In genomic region chr11:125408281-125408680, GRCh38 we compare ENCODE assay signal across 20 cellular contexts.
DNase-seq lines count a peak whose midpoint lies in the region; ATAC-seq and TF ChIP-seq lines count a peak whose summit lies in the region.
"Had no signal": no experiment of that assay in that cellular context is flagged by ENCODE, and none has a peak within 500 bp of the region (broad histone marks: within the 10 kb centered on the region; RNA-seq: fewer than 3 reads in every experiment).

No MANE protein-coding gene starts in this region.

- no peak overlapping the region for H3K27ac Mint-ChIP-seq in CD14-positive monocyte

- H3K23ac ChIP-seq in mesenchymal stem cell (ENCODE audit: low read length in 2 of 2) = no peak overlapping the region

- no peaks in the 10 kb centered on the region for H3K36me3 Mint-ChIP-seq in CD14-positive monocyte

- peaks cover 3% of the 10 kb centered on the region for H3K27me3 ChIP-seq in left ventricle myocardium inferior (ENCODE audit: low read depth)
- peaks cover 0 to 82% of the 10 kb centered on the region in 2 experiments for H3K27me3 ChIP-seq in mesenchymal stem cell (ENCODE audit: control insufficient read depth in 1 of 2, insufficient read depth in 1 of 2, low read length in 2 of 2)

- H3K9me3 Mint-ChIP-seq in CD14-positive monocyte = peaks cover 0 to 3% (median 0%) of the 10 kb centered on the region in 7 donors

- no peak overlapping the region for H2AFZ ChIP-seq in mesenchymal stem cell (ENCODE audit: low read depth, low read length)
- H2AFZ ChIP-seq: PC-9 had no signal

- H3K4me2 ChIP-seq in mesenchymal stem cell (ENCODE audit: low read length, poor library complexity, severe bottlenecking) = no peak overlapping the region
- H3K4me2 ChIP-seq: A549, KMS-11, PC-9 had no signal

- TF ChIP-seq CTCF in left ventricle myocardium inferior (IDR thresholded peaks at IDR 0.05; ENCODE audit: borderline replicate concordance) (no peak), CD14-positive monocyte (IDR thresholded peaks at IDR 0.05) (no peak)

- no peak overlapping the region for H2AK5ac ChIP-seq in mesenchymal stem cell (ENCODE audit: low read length, severe bottlenecking)

- no peak overlapping the region for H2BK15ac ChIP-seq in mesenchymal stem cell (ENCODE audit: low read depth, poor library complexity, severe bottlenecking)

- peaks cover 1% of the 10 kb centered on the region for H3K79me1 ChIP-seq in mesenchymal stem cell (replicated peaks; ENCODE audit: low read length, poor library complexity, severe bottlenecking)

- 93% methylated on average over 13 of the region's 13 CpGs for WGBS in mesenchymal stem cell

- H3K27ac ChIP-seq in left ventricle myocardium inferior (replicated peaks) (peak overlapping the region; percentile 41), mesenchymal stem cell (ENCODE audit: low read length, poor library complexity, severe bottlenecking) (no peak overlapping the region)
- H3K27ac ChIP-seq: A549, C4-2B, KMS-11, PC-9 had no signal

- H3K9me3 ChIP-seq in left ventricle myocardium inferior (replicated peaks) (no peaks in the 10 kb centered on the region), mesenchymal stem cell (ENCODE audit: control insufficient read depth, low read length) (no peaks in the 10 kb centered on the region)
- H3K9me3 ChIP-seq: A549 had no signal

- H4K91ac ChIP-seq in mesenchymal stem cell (ENCODE audit: low read length) = no peak overlapping the region

- no peak overlapping the region for H4K8ac ChIP-seq in mesenchymal stem cell (ENCODE audit: low read length)

- H3K4me3 ChIP-seq in left ventricle myocardium inferior (no peak overlapping the region), mesenchymal stem cell (ENCODE audit: insufficient read depth in 1 of 2, low read depth in 1 of 2, low read length in 2 of 2) (no peak overlapping the region)
- H3K4me3 ChIP-seq: A549, PC-9 had no signal

- no peaks in the 10 kb centered on the region for H3K36me3 ChIP-seq in left ventricle myocardium inferior
- peaks cover 0 to 82% of the 10 kb centered on the region in 2 experiments for H3K36me3 ChIP-seq in mesenchymal stem cell (ENCODE audit: control insufficient read depth in 1 of 2, insufficient read depth in 2 of 2, low read depth in 1 of 2, low read length in 2 of 2)

- intact Hi-C loops in Right ventricle myocardium inferior (cut with DNase I) (loop anchor here (1.0 to 10.0 kb wide), 3 partner anchors 17 to 453 kb away; partner anchors contain the start of gene CCDC15), cardiac septum (cut with DNase I) (loop anchor here (5.0 kb wide), 2 partner anchors 61 to 316 kb away; no protein-coding TSS in a partner anchor), left ventricle myocardium inferior (cut with micrococcal nuclease) (no loop called here), posterior cingulate gyrus (cut with DNase I) (loop anchor here (5.0 kb wide), 1 partner anchor 316 kb away; no protein-coding TSS in a partner anchor), CD14-positive monocyte (cut with micrococcal nuclease) (no loop called here)

- DNase-seq in Right ventricle myocardium inferior (ENCODE audit: missing footprints) (no peak), cardiac septum (ENCODE audit: low spot score) (no peak), left ventricle myocardium inferior (peak; percentile 46), posterior cingulate gyrus (peak in 8 of 10 donors; percentile 42 to 94 (median 54)), mesenchymal stem cell (no peak), NCI-H1105 treated with DMSO at 0.1 percent for 48 hours (lab: John Stamatoyannopoulos, UW) (no peak), CD14-positive monocyte (ENCODE audit: low spot score) (no peak)
- DNase-seq: COR-L47, DMS153, EL, NCI-H1436, NCI-H2081 treated with DMSO at 0.1 percent for 48 hours, NCI-H2227 treated with DMSO at 0.1 percent for 48 hours, NCI-H526, PC-9 had no signal

- H3K14ac ChIP-seq in mesenchymal stem cell (ENCODE audit: low read length in 2 of 2) = no peak overlapping the region

- H3K9ac ChIP-seq in mesenchymal stem cell (ENCODE audit: low read length) = no peak overlapping the region
- H3K9ac ChIP-seq: KMS-11 had no signal

- peaks cover 6% of the 10 kb centered on the region for H3K4me1 Mint-ChIP-seq in CD14-positive monocyte

- peaks cover 20% of the 10 kb centered on the region for H3K4me1 ChIP-seq in left ventricle myocardium inferior
- peaks cover 11% of the 10 kb centered on the region for H3K4me1 ChIP-seq in mesenchymal stem cell (ENCODE audit: control insufficient read depth, insufficient read depth, low read depth, low read length)
- H3K4me1 ChIP-seq: A549 had no signal

- peaks cover 19 to 60% (median 41%) of the 10 kb centered on the region in 3 donors for H3K27me3 Mint-ChIP-seq in CD14-positive monocyte (ENCODE audit: low read depth in 3 of 3)

- no peak overlapping the region for H2BK12ac ChIP-seq in mesenchymal stem cell (ENCODE audit: low read length in 2 of 2)

- no peak overlapping the region for H3K18ac ChIP-seq in mesenchymal stem cell (ENCODE audit: low read depth in 1 of 2, low read length in 2 of 2)

- ATAC-seq in Right ventricle myocardium inferior = peak; percentile 40
- no peak for ATAC-seq in HG03457 (IDR thresholded peaks at IDR 0.05; ENCODE audit: unreplicated experiment)
- ATAC-seq: A549, HepG2 had no signal

- no peak overlapping the region for H3K4ac ChIP-seq in mesenchymal stem cell (ENCODE audit: low read depth in 1 of 2, low read length in 2 of 2)

- no peak overlapping the region for H3K4me3 Mint-ChIP-seq in CD14-positive monocyte

- H2BK5ac ChIP-seq in mesenchymal stem cell (ENCODE audit: low read depth, low read length, poor library complexity, severe bottlenecking) = no peak overlapping the region

- H2BK120ac ChIP-seq in mesenchymal stem cell (ENCODE audit: low read depth, low read length) = no peak overlapping the region

Comparison
In these comparisons a context has a peak if more than half of its experiments do, and no peak if none do; other contexts are left out.
1. DNase-seq: peak in left ventricle myocardium inferior (single experiment) and posterior cingulate gyrus (8 of 10); none in Right ventricle myocardium inferior (single experiment), cardiac septum (single experiment), mesenchymal stem cell (single experiment), NCI-H1105 treated with DMSO at 0.1 percent for 48 hours (single experiment) and CD14-positive monocyte (single experiment).
2. intact Hi-C loops: an anchor here in Right ventricle myocardium inferior (1.0 to 10.0 kb wide), cardiac septum (5.0 kb wide) and posterior cingulate gyrus (5.0 kb wide); none called in left ventricle myocardium inferior and CD14-positive monocyte.